Comparison of ENCODE assay signal across 24 cellular contexts in genomic region chr7:124758327-124758726, GRCh38. TPM values are rescaled to one million over a fixed set of nuclear protein-coding genes. Genes with fewer than 3 reads are reported as not detected.
"Had no signal": no experiment of that assay in that cellular context is flagged by ENCODE, and none has a peak within 500 bp of the region (broad histone marks: within the 10 kb centered on the region; RNA-seq: fewer than 3 reads in every experiment).

No MANE protein-coding gene starts in this region.

- H3K4me3 ChIP-seq: gastroesophageal sphincter, left lung, lower lobe of right lung, mucosa of descending colon, right lobe of liver, thyroid gland, upper lobe of left lung, vagina had no signal

- H3K9me3 ChIP-seq: gastroesophageal sphincter, left lung, lower lobe of right lung, mucosa of descending colon, right lobe of liver, thyroid gland, vagina had no signal

- DNase-seq: activated CD4-positive, alpha-beta T cell treated with anti-CD3 and anti-CD28 coated beads for 1 hour; activated CD4-positive, alpha-beta T cell treated with anti-CD3 and anti-CD28 coated beads, Interleukin-2, amount 50 U/mL, for 1 hour; activated CD8-positive, alpha-beta memory T cell treated with anti-CD3 and anti-CD28 coated beads, Interleukin-2, amount 10 ng/mL, durations not matched to agents 7 days and 5 days; activated CD8-positive, alpha-beta T cell treated with anti-CD3 and anti-CD28 coated beads, Interleukin-2, amount 10 ng/mL, durations not matched to agents 7 days and 5 days; activated T-cell treated with anti-CD3 and anti-CD28 coated beads, Interleukin-2, amount 50 U/mL, for 48 hours; dermis blood vessel endothelial cell; effector memory CD4-positive, alpha-beta T cell; erythroblast; head of caudate nucleus; left lung; lower lobe of right lung; mucosa of descending colon; right lobe of liver; stimulated activated CD4-positive, alpha-beta T cell treated with anti-CD3 and anti-CD28 coated beads, Interleukin-4, amount 100 ng/mL, for 1 hour; stimulated activated naive CD8-positive, alpha-beta T cell treated with anti-CD3 and anti-CD28 coated beads, Interleukin-15, Interleukin-2, amounts not matched to agents 100 U/mL and 50 U/mL, for 24 hours; thyroid gland; upper lobe of left lung had no signal

- H3K36me3 ChIP-seq: gastroesophageal sphincter, left lung, lower lobe of right lung, right lobe of liver, thyroid gland, upper lobe of left lung, vagina had no signal

- H3K27ac ChIP-seq: gastroesophageal sphincter, left lung, lower lobe of right lung, right lobe of liver, thyroid gland, upper lobe of left lung, vagina had no signal

- H3K4me1 ChIP-seq: left lung, lower lobe of right lung, thyroid gland, upper lobe of left lung, vagina had no signal

- ATAC-seq: activated CD8-positive, alpha-beta memory T cell treated with anti-CD3 and anti-CD28 coated beads, Interleukin-2, amount 10 ng/mL, durations not matched to agents 7 days and 5 days; activated CD8-positive, alpha-beta T cell treated with anti-CD3 and anti-CD28 coated beads, Interleukin-2, amount 10 ng/mL, durations not matched to agents 7 days and 5 days; activated naive CD4-positive, alpha-beta T cell treated with anti-CD3 and anti-CD28 coated beads, Interleukin-2, amount 50 U/mL, for 72 hours; gastroesophageal sphincter; left lung; lower lobe of right lung; mucosa of descending colon; natural killer cell treated with Interleukin-12 subunit alpha and Interleukin-12 subunit beta and Interleukin-15 and Interleukin-18, amount 100 ng/mL, for 72 hours; right lobe of liver; stimulated activated naive CD8-positive, alpha-beta T cell treated with anti-CD3 and anti-CD28 coated beads, Interleukin-15, Interleukin-2, amounts not matched to agents 100 U/mL and 50 U/mL, for 24 hours; WTC11 had no signal

- H3K27me3 ChIP-seq: gastroesophageal sphincter, right lobe of liver, thyroid gland, upper lobe of left lung, vagina had no signal

RNA-seq across cellular contexts. Expression of gene GPR37, which starts 7.3 kb away (rescaled TPM):
- total RNA-seq: activated CD8-positive, alpha-beta memory T cell treated with anti-CD3 and anti-CD28 coated beads, Interleukin-2, amount 10 ng/mL, durations not matched to agents 7 days and 5 days; activated CD8-positive, alpha-beta T cell treated with anti-CD3 and anti-CD28 coated beads, Interleukin-2, amount 10 ng/mL, durations not matched to agents 7 days and 5 days; activated naive CD4-positive, alpha-beta T cell treated with anti-CD3 and anti-CD28 coated beads, Interleukin-2, amount 50 U/mL, for 72 hours; activated T-helper 2 cell treated with anti-CD3 and anti-CD28 coated beads, Interferon-gamma antibody, Interleukin-2, Interleukin-4, amounts not matched to agents 10 μg/mL and 5 μg/mL and 100 μg/mL, durations not matched to agents 14 hours and 24 hours and 36 hours; mesenteric fat pad; natural killer cell treated with Interleukin-12 subunit alpha and Interleukin-12 subunit beta and Interleukin-15 and Interleukin-18, amount 100 ng/mL, for 72 hours had no signal
